8 cellular contexts compared by ENCODE assay signal in the genomic region with DNA sequence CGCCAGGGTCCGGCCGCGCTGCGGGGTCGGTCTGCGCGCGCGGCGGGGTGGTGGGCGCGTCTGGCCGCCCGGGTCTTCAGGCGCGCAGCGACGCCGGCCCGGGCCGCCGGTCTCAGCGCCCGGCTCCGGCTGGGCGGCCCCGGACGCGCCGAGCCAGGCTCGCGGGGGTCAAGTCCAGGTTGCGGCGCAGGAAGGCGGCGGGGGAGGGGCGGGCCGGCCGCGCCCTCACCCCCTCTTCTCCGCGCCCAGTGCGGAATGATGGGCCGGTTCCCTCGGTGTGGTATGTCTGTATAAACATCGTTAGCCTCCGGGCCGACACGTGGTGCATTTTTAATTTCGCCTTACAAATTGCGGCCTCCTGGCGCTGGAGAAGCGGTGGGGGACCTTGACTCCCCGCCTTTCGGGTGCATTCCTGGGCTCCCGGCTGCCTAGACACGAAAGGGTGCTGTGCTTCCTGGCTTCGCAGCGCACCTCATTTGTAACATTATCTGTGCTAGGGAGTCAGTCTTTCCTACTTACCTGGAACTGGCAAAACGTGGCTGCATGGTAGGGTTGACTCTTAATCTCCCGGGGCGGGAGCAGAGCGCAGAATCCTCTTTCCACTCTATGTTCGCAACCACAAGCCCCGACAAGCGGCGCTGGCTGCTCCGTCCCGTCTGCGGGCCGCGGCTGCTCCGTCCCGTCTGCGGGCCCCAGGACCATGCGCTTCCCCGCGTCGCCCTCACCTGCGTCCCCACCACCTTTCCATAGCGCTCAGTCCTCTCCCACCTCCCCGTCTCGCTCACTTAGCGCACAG.
DNase-seq lines count a peak whose midpoint lies in the region; ATAC-seq and TF ChIP-seq lines count a peak whose summit lies in the region.

No MANE protein-coding gene starts in this region.

- H3K27me3 Mint-ChIP-seq in GM23338 (ENCODE audit: insufficient read depth, low read depth, poor library complexity): peaks cover 72% of the 10 kb centered on the region
- peaks cover 40% of the 10 kb centered on the region for H3K27me3 Mint-ChIP-seq in activated T-cell treated with anti-CD3 and anti-CD28 coated beads, Interleukin-2, amount 50 U/mL, for 72 hours (ENCODE audit: low read depth)

- peak; percentile 80 for DNase-seq in GM23338 (ENCODE audit: low spot score)
- no peak for DNase-seq in activated T-cell treated with anti-CD3 and anti-CD28 coated beads, Interleukin-2, amount 50 U/mL, for 72 hours
- DNase-seq in left cardiac atrium: peak; percentile 87
- peak; percentile 48 for DNase-seq in retinal pigment epithelial cell (ENCODE audit: low read depth)
- no peak for DNase-seq in DMS79 treated with DMSO at 0.1 percent for 48 hours (lab: John Stamatoyannopoulos, UW)
- DNase-seq in SJCRH30: no peak

- H3K36me3 Mint-ChIP-seq in GM23338 (ENCODE audit: low read depth): no peaks in the 10 kb centered on the region
- H3K36me3 Mint-ChIP-seq in activated T-cell treated with anti-CD3 and anti-CD28 coated beads, Interleukin-2, amount 50 U/mL, for 72 hours (ENCODE audit: insufficient read depth in 2 of 2): no peaks in the 10 kb centered on the region

- H3K4me3 Mint-ChIP-seq in GM23338: peak overlapping the region; percentile 79
- peak overlapping the region; percentile 73 to 76 for H3K4me3 Mint-ChIP-seq in activated T-cell treated with anti-CD3 and anti-CD28 coated beads, Interleukin-2, amount 50 U/mL, for 72 hours

- H3K36me3 ChIP-seq in GM23338 (ENCODE audit: insufficient read depth) (no peaks in the 10 kb centered on the region), SJCRH30 (no peaks in the 10 kb centered on the region)

- H3K4me2 ChIP-seq in GM23338: peak overlapping the region; percentile 90

- H3K9me2 ChIP-seq in GM23338 (ENCODE audit: insufficient read depth): no peaks in the 10 kb centered on the region

- TF ChIP-seq CTCF in GM23338 (conservative IDR thresholded peaks at IDR 0.05; ENCODE audit: low read depth in 2 of 2) (no peak), retinal pigment epithelial cell (conservative IDR thresholded peaks at IDR 0.05; ENCODE audit: low read depth, low read length) (no peak)

- no peak overlapping the region for H3K27ac Mint-ChIP-seq in GM23338
- no peak overlapping the region for H3K27ac Mint-ChIP-seq in activated T-cell treated with anti-CD3 and anti-CD28 coated beads, Interleukin-2, amount 50 U/mL, for 72 hours

- H3K4me1 Mint-ChIP-seq in GM23338: peaks cover 36% of the 10 kb centered on the region
- H3K4me1 Mint-ChIP-seq in activated T-cell treated with anti-CD3 and anti-CD28 coated beads, Interleukin-2, amount 50 U/mL, for 72 hours (ENCODE audit: low read depth): peaks cover 27% of the 10 kb centered on the region

- no peaks in the 10 kb centered on the region for H3K9me3 ChIP-seq in SJCRH30 (replicated peaks)

- peaks cover 96% of the 10 kb centered on the region for H3K27me3 ChIP-seq in GM23338 (ENCODE audit: insufficient read depth)
- H3K27me3 ChIP-seq in SJCRH30: no peaks in the 10 kb centered on the region

- H3K79me2 ChIP-seq in GM23338 (replicated peaks; ENCODE audit: insufficient read depth): no peaks in the 10 kb centered on the region

- H3F3A ChIP-seq in GM23338 (replicated peaks; ENCODE audit: low read depth): peaks cover 7% of the 10 kb centered on the region

- H2AFZ ChIP-seq in GM23338: peak overlapping the region; percentile 97

- peak overlapping the region; percentile 68 for H3K4me3 ChIP-seq in GM23338
- H3K4me3 ChIP-seq in retinal pigment epithelial cell (ENCODE audit: low read length): peak overlapping the region; percentile 53
- H3K4me3 ChIP-seq in SJCRH30: no peak overlapping the region

- intact Hi-C loops in left cardiac atrium (cut with DNase I): loop anchor here (5.0 kb wide), 4 partner anchors 71 to 209 kb away; no protein-coding TSS in a partner anchor

- H3K27ac ChIP-seq in GM23338 (ENCODE audit: low read depth) (no peak overlapping the region), SJCRH30 (no peak overlapping the region)

- no peaks in the 10 kb centered on the region for H3K9me3 Mint-ChIP-seq in GM23338
- H3K9me3 Mint-ChIP-seq in activated T-cell treated with anti-CD3 and anti-CD28 coated beads, Interleukin-2, amount 50 U/mL, for 72 hours: peaks cover 0 to 1% of the 10 kb centered on the region in 2 donors

- H4K20me1 ChIP-seq in GM23338 (replicated peaks; ENCODE audit: insufficient read depth): peaks cover 26% of the 10 kb centered on the region

- ATAC-seq in GM23338: peak; percentile 78
- ATAC-seq in activated T-cell treated with anti-CD3 and anti-CD28 coated beads, Interleukin-2, amount 50 U/mL, for 72 hours (replicated peaks in 1 of 2): peak; percentile 15 to 32
- ATAC-seq in left cardiac atrium: peak; percentile 73 to 79
- no peak for ATAC-seq in HG03342 (IDR thresholded peaks at IDR 0.05; ENCODE audit: unreplicated experiment)
- no peak for ATAC-seq in GM18909 (IDR thresholded peaks at IDR 0.05; ENCODE audit: poor library complexity, unreplicated experiment)

- H3K4me1 ChIP-seq in GM23338 (ENCODE audit: insufficient read depth) (peaks cover 22% of the 10 kb centered on the region), SJCRH30 (no peaks in the 10 kb centered on the region)

TF ChIP-seq in GM23338, 12 proteins besides CTCF, POLR2A, EP300 and RAD21 (continues in another document):
- TF ChIP-seq CREB1 (CRISPR knock-in tag; IDR thresholded peaks at IDR 0.05; ENCODE audit: low read depth) (no peak), REST (IDR thresholded peaks at IDR 0.05; ENCODE audit: unreplicated experiment) (no peak), STAT1 (IDR thresholded peaks at IDR 0.05; ENCODE audit: unreplicated experiment) (no peak), ZNF331 (CRISPR knock-in tag; IDR thresholded peaks at IDR 0.05; ENCODE audit: low read depth) (no peak), EZH2phosphoT487 (IDR thresholded peaks at IDR 0.05; ENCODE audit: unreplicated experiment) (no peak), ETS1 (IDR thresholded peaks at IDR 0.05) (no peak), EZH2 (IDR thresholded peaks at IDR 0.05; ENCODE audit: low read depth, unreplicated experiment) (no peak), JUNB (IDR thresholded peaks at IDR 0.05; ENCODE audit: unreplicated experiment) (no peak), ZNF114 (CRISPR knock-in tag; IDR thresholded peaks at IDR 0.05) (no peak), NANOG (IDR thresholded peaks at IDR 0.05; ENCODE audit: borderline replicate concordance) (no peak)

Comparison
In these comparisons a context has a peak if more than half of its experiments do, and no peak if none do; other contexts are left out.
1. ATAC-seq: peak in GM23338 (single experiment), activated T-cell treated with anti-CD3 and anti-CD28 coated beads, Interleukin-2, amount 50 U/mL, for 72 hours (2 of 2) and left cardiac atrium (2 of 2); none in HG03342 (single experiment) and GM18909 (single experiment).
2. DNase-seq: peak in GM23338 (single experiment), left cardiac atrium (single experiment) and retinal pigment epithelial cell (single experiment); none in activated T-cell treated with anti-CD3 and anti-CD28 coated beads, Interleukin-2, amount 50 U/mL, for 72 hours (0 of 2), DMS79 treated with DMSO at 0.1 percent for 48 hours (single experiment) and SJCRH30 (0 of 2).